10 cellular contexts compared by ENCODE assay signal in the genomic region with DNA sequence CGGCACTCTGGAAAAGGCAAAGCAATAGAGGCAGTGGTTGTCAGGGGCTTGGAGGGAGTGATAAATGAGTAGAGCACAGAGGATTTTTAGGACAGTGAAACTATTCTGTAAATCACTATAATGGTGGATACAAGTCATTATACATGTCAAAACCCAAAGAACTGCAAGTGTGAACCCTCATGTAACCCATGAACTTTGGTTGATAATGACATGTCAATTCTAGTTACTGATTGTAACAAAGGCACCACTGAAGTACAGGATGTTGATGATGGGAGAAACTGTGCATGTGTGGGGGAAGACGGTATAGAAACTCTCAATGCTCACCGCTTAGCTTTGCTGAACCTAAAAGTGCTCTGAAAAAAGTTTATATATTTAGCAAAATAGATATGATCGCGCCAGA. TPM values are rescaled to one million over a fixed set of nuclear protein-coding genes. Genes with fewer than 3 reads are reported as not detected.
DNase-seq lines count a peak whose midpoint lies in the region; ATAC-seq, FAIRE-seq and TF ChIP-seq lines count a peak whose summit lies in the region.
"Had no signal": no experiment of that assay in that cellular context is flagged by ENCODE, and none has a peak within 500 bp of the region (broad histone marks: within the 10 kb centered on the region; RNA-seq: fewer than 3 reads in every experiment).

No MANE protein-coding gene starts in this region.

- RAD21 ChIA-PET in GM12878 (lab: Charles Lee; ENCODE audit: unreplicated experiment): interaction anchor here (0.8 to 15.4 kb wide), 14 partner anchors 7 to 352 kb away, joined by 3 to 262 read pairs (median 6); partner anchors contain the start of genes BTLA, CD200, GCSAM and SLC9C1

- POLR2A ChIA-PET in GM12878 (lab: Charles Lee): interaction anchor here (1.0 to 2.9 kb wide), 7 partner anchors 9 to 346 kb away, joined by 3 to 13 read pairs (median 4); partner anchors contain the start of genes BTLA and GCSAM

- ATAC-seq in GM19438 (IDR thresholded peaks at IDR 0.05; ENCODE audit: low read depth, unreplicated experiment) (peak; percentile 43), HG03159 (IDR thresholded peaks at IDR 0.05; ENCODE audit: unreplicated experiment) (peak; percentile 34), GM12878 (peak; percentile 48), left lung (no peak), GM18858 (IDR thresholded peaks at IDR 0.05; ENCODE audit: unreplicated experiment) (no peak)

- WGBS in GM12878 (ENCODE audit: insufficient coverage, insufficient replicate concordance, low lambda C conversion rate, missing lambda C conversion rate): 13% methylated on average over 5 of the region's 5 CpGs

- no peak overlapping the region for H2AFZ ChIP-seq in GM12878 (ENCODE audit: control insufficient read depth, low read depth, low read length)

- TF ChIP-seq RAD21 in GM12878 (IDR thresholded peaks at IDR 0.05; ENCODE audit: insufficient read depth, low read depth, low read length): peak; percentile 10; the same call in 1 of the 2 replicates

- no peak for TF ChIP-seq CTCF in GM12865 (IDR thresholded peaks at IDR 0.05; ENCODE audit: insufficient read depth, low read depth, low read length, missing control alignments)
- TF ChIP-seq CTCF in GM12878 (IDR thresholded peaks at IDR 0.05 in 2 of 3, conservative IDR thresholded peaks at IDR 0.05 in 1 of 3; ENCODE audit: control insufficient read depth in 2 of 3, extremely low read depth in 1 of 3, insufficient read depth in 1 of 3, low read depth in 3 of 3, low read length in 3 of 3): no peak
- no peak for TF ChIP-seq CTCF in left lung (IDR thresholded peaks at IDR 0.05)

- no TSS peak for BruUV-seq in GM12878 (replicated peaks; lab: Mats Ljungman, UMichigan)

- TF ChIP-seq POLR2A in GM12878 (IDR thresholded peaks at IDR 0.05; ENCODE audit: low read depth, low read length): 0 out of 2 replicates have a peak, but pooled peaks have one; percentile 33

- no peaks in the 10 kb centered on the region for H3K27me3 ChIP-seq in GM12878 (replicated peaks in 1 of 2; ENCODE audit: control insufficient read depth in 2 of 2, insufficient read depth in 2 of 2, low read length in 1 of 2)
- H3K27me3 ChIP-seq in left lung: no peaks in the 10 kb centered on the region

- 0 out of 2 replicates have a peak overlapping the region, but pooled peaks have one; percentile 25 for H3K9ac ChIP-seq in GM12878 (ENCODE audit: control insufficient read depth, insufficient read depth, low read length)

- in situ Hi-C loops in GM12878 (cut with MboI): no loop called here

- peaks cover 24% of the 10 kb centered on the region for H3K9me3 ChIP-seq in GM12878 (replicated peaks; ENCODE audit: control insufficient read depth, insufficient read depth, low read length)
- H3K9me3 ChIP-seq in left lung: peaks cover 0 to 3% of the 10 kb centered on the region in 2 donors

- peak; percentile 83 for DNase-seq in GM12865 (ENCODE audit: low read depth)
- DNase-seq in GM12878 (ENCODE audit: low read depth, low spot score): peak; percentile 60
- DNase-seq in DMS53 treated with DMSO at 0.1 percent for 48 hours (lab: John Stamatoyannopoulos, UW; ENCODE audit: unreplicated experiment): no peak
- DNase-seq in left lung: no peak
- no peak for DNase-seq in dedifferentiated amniotic fluid mesenchymal stem cell (ENCODE audit: extremely low spot score)
- DNase-seq: NCI-H1092 treated with DMSO at 0.1 percent for 48 hours had no signal

- peak; percentile 52 for FAIRE-seq in GM12878 (lab: Jason Lieb, UNC)
- FAIRE-seq: TTC549 had no signal

- SMC1A ChIA-PET in GM12878 (lab: Charles Lee; ENCODE audit: uncharacterized antibody, unreplicated experiment): interaction anchor here (1.0 to 7.2 kb wide), 16 partner anchors 8 to 352 kb away, joined by 3 to 93 read pairs (median 6); partner anchors contain the start of genes BTLA and CD200

- no peaks in the 10 kb centered on the region for H4K20me1 ChIP-seq in GM12878 (ENCODE audit: control insufficient read depth, insufficient read depth)

- H3K4me1 ChIP-seq in GM12878 (ENCODE audit: control insufficient read depth, insufficient read depth, low read length) (peaks cover 61% of the 10 kb centered on the region), left lung (peaks cover 0 to 32% of the 10 kb centered on the region in 2 donors)

- CTCF ChIA-PET in GM12878 (lab: Yijun Ruan, JAX): interaction anchor here (0.6 to 3.4 kb wide), 7 partner anchors 8 to 137 kb away, joined by 3 to 24 read pairs (median 4); partner anchors contain the start of gene CD200

- H3K27ac ChIP-seq in GM12878 (ENCODE audit: control insufficient read depth, insufficient read depth) (peak overlapping the region; percentile 77), left lung (no peak overlapping the region)

- H3K4me3 ChIP-seq in GM12865 (ENCODE audit: low read depth, low read length) (no peak overlapping the region), GM12878 (no peak overlapping the region), left lung (no peak overlapping the region)

- H3K79me2 ChIP-seq in GM12878 (ENCODE audit: control insufficient read depth, insufficient read depth, low read length): peaks cover 26% of the 10 kb centered on the region

- intact Hi-C loops in GM12878 (cut with micrococcal nuclease; ENCODE audit: unreplicated experiment) (no loop called here), left lung (cut with DNase I) (no loop called here)

- peak overlapping the region; percentile 60 for H3K4me2 ChIP-seq in GM12878 (ENCODE audit: control insufficient read depth, insufficient read depth)

- H3K36me3 ChIP-seq in GM12878 (ENCODE audit: control insufficient read depth in 2 of 2, insufficient read depth in 2 of 2, low read length in 1 of 2): peaks cover 0 to 33% of the 10 kb centered on the region in 2 experiments
- no peaks in the 10 kb centered on the region for H3K36me3 ChIP-seq in left lung

- peak in 1 of 2 experiments; percentile 55; a peak in 1 of 4 replicates for TF ChIP-seq EP300 in GM12878 (IDR thresholded peaks at IDR 0.05; ENCODE audit: borderline replicate concordance in 1 of 2, control insufficient read depth in 1 of 2, low read depth in 2 of 2, low read length in 2 of 2)

TF ChIP-seq in GM12878, 131 proteins besides CTCF, POLR2A, EP300 and RAD21 (continues in another document):
- no peak for TF ChIP-seq MYB (IDR thresholded peaks at IDR 0.05; ENCODE audit: borderline replicate concordance, low read depth, low read length)
- peak; percentile 73; the same call in 1 of the 2 replicates for TF ChIP-seq MEF2A (IDR thresholded peaks at IDR 0.05; ENCODE audit: insufficient read depth, low read depth, low read length)
- peak; percentile 82 for TF ChIP-seq BCL3 (IDR thresholded peaks at IDR 0.05; ENCODE audit: borderline replicate concordance, insufficient read depth, low read depth, low read length, poor library complexity, severe bottlenecking)
- no peak for TF ChIP-seq CHD1 (IDR thresholded peaks at IDR 0.05; ENCODE audit: low read depth, low read length)
- TF ChIP-seq, protein P1, sequence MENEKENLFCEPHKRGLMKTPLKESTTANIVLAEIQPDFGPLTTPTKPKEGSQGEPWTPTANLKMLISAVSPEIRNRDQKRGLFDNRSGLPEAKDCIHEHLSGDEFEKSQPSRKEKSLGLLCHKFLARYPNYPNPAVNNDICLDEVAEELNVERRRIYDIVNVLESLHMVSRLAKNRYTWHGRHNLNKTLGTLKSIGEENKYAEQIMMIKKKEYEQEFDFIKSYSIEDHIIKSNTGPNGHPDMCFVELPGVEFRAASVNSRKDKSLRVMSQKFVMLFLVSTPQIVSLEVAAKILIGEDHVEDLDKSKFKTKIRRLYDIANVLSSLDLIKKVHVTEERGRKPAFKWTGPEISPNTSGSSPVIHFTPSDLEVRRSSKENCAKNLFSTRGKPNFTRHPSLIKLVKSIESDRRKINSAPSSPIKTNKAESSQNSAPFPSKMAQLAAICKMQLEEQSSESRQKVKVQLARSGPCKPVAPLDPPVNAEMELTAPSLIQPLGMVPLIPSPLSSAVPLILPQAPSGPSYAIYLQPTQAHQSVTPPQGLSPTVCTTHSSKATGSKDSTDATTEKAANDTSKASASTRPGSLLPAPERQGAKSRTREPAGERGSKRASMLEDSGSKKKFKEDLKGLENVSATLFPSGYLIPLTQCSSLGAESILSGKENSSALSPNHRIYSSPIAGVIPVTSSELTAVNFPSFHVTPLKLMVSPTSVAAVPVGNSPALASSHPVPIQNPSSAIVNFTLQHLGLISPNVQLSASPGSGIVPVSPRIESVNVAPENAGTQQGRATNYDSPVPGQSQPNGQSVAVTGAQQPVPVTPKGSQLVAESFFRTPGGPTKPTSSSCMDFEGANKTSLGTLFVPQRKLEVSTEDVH (IDR thresholded peaks at IDR 0.05; ENCODE audit: low read depth, partially characterized antibody): peak; percentile 27
- TF ChIP-seq KLF5 (IDR thresholded peaks at IDR 0.05; ENCODE audit: partially characterized antibody): no peak
- TF ChIP-seq CREM (IDR thresholded peaks at IDR 0.05; ENCODE audit: low read depth): 0 out of 2 replicates have a peak, but pooled peaks have one; percentile 25

RNA-seq across cellular contexts. Expression of gene BTLA, which starts 36.0 kb away (rescaled TPM):
- total RNA-seq in GM12878 (2013; cell fraction: nucleolus; rRNA removed): 300 and 324 TPM in 2 replicates
- total RNA-seq in GM12878 (2014; rRNA removed) (65.2 and 83.6 TPM in 2 replicates), GM12878 (2014; rRNA removed; fragmentation: Illumina TruSeq; extraction: Trizol) (91.5 and 99.0 TPM in 2 replicates), GM12878 (2021) (78.4 and 79.7 TPM in 2 replicates), left lung (1 to 10 TPM in 1 of 2 donors, under 1 TPM in 1; 0.15 to 1.6 TPM)
- 32.2 TPM for polyA plus RNA-seq in GM12878 (2011; ENCODE audit: low read depth)
- polyA plus RNA-seq in GM12878 (2011; rRNA removed) (134 and 185 TPM in 2 replicates), GM12878 (2014; fragmentation: Illumina TruSeq; extraction: Trizol) (88.7 and 107 TPM in 2 replicates), GM12878 (2014; fragmentation: Nextera tagmentation; extraction: Ambion mirVana) (100 to 1,000 TPM; 101 to 134 TPM), GM12878 (2014; rRNA removed) (47.9 and 66.5 TPM in 2 replicates), GM12878 (2016; fragmentation: Nextera tagmentation; extraction: Ambion mirVana) (10 to 100 TPM; 55.4 to 66.7 TPM)
- 50.1 and 60.7 TPM in 2 replicates for polyA plus RNA-seq in GM12878 (2011; cell fraction: cytosol; rRNA removed)
- polyA plus RNA-seq in GM12878 (2011; cell fraction: nucleus; rRNA removed): 44.8 and 68.3 TPM in 2 replicates
- polyA plus RNA-seq in GM12878 (2012): 46.4 and 81.1 TPM in 2 replicates
- polyA minus RNA-seq in GM12878 (2011; rRNA and poly(A)+ RNA removed): 154 and 254 TPM in 2 replicates
- 42.4 and 72.5 TPM in 2 replicates for polyA minus RNA-seq in GM12878 (2011; cell fraction: cytosol; rRNA and poly(A)+ RNA removed)
- 87.8 and 96.0 TPM in 2 replicates for polyA minus RNA-seq in GM12878 (2011; cell fraction: nucleus; rRNA and poly(A)+ RNA removed)

Comparison
In these comparisons a context has a peak if more than half of its experiments do, and no peak if none do; other contexts are left out.
1. DNase-seq: peak in GM12865 (single experiment) and GM12878 (single experiment); none in DMS53 treated with DMSO at 0.1 percent for 48 hours (single experiment), left lung (0 of 2) and dedifferentiated amniotic fluid mesenchymal stem cell (single experiment).
2. ATAC-seq: peak in GM19438 (single experiment), HG03159 (single experiment) and GM12878 (single experiment); none in left lung (single experiment) and GM18858 (single experiment).
3. RNA of gene BTLA, which starts 36.0 kb away (total RNA-seq): 65.2 to 324 TPM in GM12878; 0.15 to 1.6 TPM in left lung; every median in the first group is over 10 times any median in the second.